ENCODE assay signal across 18 cellular contexts in the genomic region with DNA sequence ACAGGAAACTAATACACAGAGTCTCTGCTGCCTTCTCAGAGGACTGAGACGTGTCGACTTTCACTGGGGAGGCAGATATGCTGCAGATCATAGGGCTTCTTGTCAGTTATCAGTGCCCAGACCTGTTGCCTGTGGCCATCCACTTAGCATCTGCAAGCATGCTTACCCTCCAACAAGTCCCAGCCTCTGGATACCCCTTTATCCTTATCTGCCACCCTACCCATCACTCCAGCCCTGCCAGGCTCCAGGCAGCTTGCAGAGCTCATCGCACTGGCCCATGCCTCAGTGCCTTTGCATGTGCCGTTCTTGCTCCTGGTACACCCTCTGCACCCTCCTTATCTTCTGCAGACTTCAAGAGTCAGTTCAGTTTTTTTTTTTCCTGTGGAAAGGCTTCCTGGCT.
A peak's percentile ranks its signal among the peaks of the same experiment; 100 is the strongest.
DNase-seq lines count a peak whose midpoint lies in the region; ATAC-seq and TF ChIP-seq lines count a peak whose summit lies in the region.
"Had no signal": no experiment of that assay in that cellular context is flagged by ENCODE, and none has a peak within 500 bp of the region (broad histone marks: within the 10 kb centered on the region; RNA-seq: fewer than 3 reads in every experiment).

No MANE protein-coding gene starts in this region.

- H3K36me3 ChIP-seq in right atrium auricular region (no peaks in the 10 kb centered on the region), RWPE2 (ENCODE audit: low read depth) (no peaks in the 10 kb centered on the region)

- no peak overlapping the region for H3K4me3 Mint-ChIP-seq in osteocyte (ENCODE audit: unreplicated experiment)
- peak overlapping the region in 1 of 2 donors; percentile 11 for H3K4me3 Mint-ChIP-seq in activated T-cell treated with anti-CD3 and anti-CD28 coated beads, Interleukin-2, amount 50 U/mL, for 72 hours
- no peak overlapping the region for H3K4me3 Mint-ChIP-seq in activated CD8-positive, alpha-beta T cell treated with anti-CD3 and anti-CD28 coated beads, Interleukin-2, amount 10 ng/mL, durations not matched to agents 7 days and 5 days
- H3K4me3 Mint-ChIP-seq: CD4-positive, CD25-positive, alpha-beta regulatory T cell had no signal

- peaks cover 60% of the 10 kb centered on the region for H3K27me3 Mint-ChIP-seq in osteocyte (ENCODE audit: unreplicated experiment)
- peaks cover 63% of the 10 kb centered on the region for H3K27me3 Mint-ChIP-seq in activated T-cell treated with anti-CD3 and anti-CD28 coated beads, Interleukin-2, amount 50 U/mL, for 72 hours (ENCODE audit: low read depth)
- H3K27me3 Mint-ChIP-seq in activated CD8-positive, alpha-beta T cell treated with anti-CD3 and anti-CD28 coated beads, Interleukin-2, amount 10 ng/mL, durations not matched to agents 7 days and 5 days (ENCODE audit: low read depth), result peaks cover 65% of the 10 kb centered on the region

- H3K36me3 Mint-ChIP-seq in osteocyte (ENCODE audit: unreplicated experiment), result no peaks in the 10 kb centered on the region
- peaks cover 5 to 16% of the 10 kb centered on the region in 2 donors for H3K36me3 Mint-ChIP-seq in activated T-cell treated with anti-CD3 and anti-CD28 coated beads, Interleukin-2, amount 50 U/mL, for 72 hours (ENCODE audit: insufficient read depth in 2 of 2)
- H3K36me3 Mint-ChIP-seq in activated CD8-positive, alpha-beta T cell treated with anti-CD3 and anti-CD28 coated beads, Interleukin-2, amount 10 ng/mL, durations not matched to agents 7 days and 5 days (ENCODE audit: low read depth), result peaks cover 7% of the 10 kb centered on the region

- H3K27me3 ChIP-seq in right atrium auricular region (no peaks in the 10 kb centered on the region), RWPE2 (ENCODE audit: insufficient read depth, poor library complexity, severe bottlenecking) (no peaks in the 10 kb centered on the region)

- CTCF ChIA-PET in activated CD8-positive, alpha-beta T cell treated with anti-CD3 and anti-CD28 coated beads, Interleukin-2, amount 10 ng/mL, durations not matched to agents 7 days and 5 days (lab: Charles Lee), result interaction anchor here (0.7 to 1.1 kb wide), 2 partner anchors 13 to 314 kb away, joined by 3 read pairs; no protein-coding TSS in a partner anchor

- no peak overlapping the region for H3K27ac Mint-ChIP-seq in osteocyte (ENCODE audit: unreplicated experiment)
- no peak overlapping the region for H3K27ac Mint-ChIP-seq in activated T-cell treated with anti-CD3 and anti-CD28 coated beads, Interleukin-2, amount 50 U/mL, for 72 hours
- no peak overlapping the region for H3K27ac Mint-ChIP-seq in activated CD8-positive, alpha-beta T cell treated with anti-CD3 and anti-CD28 coated beads, Interleukin-2, amount 10 ng/mL, durations not matched to agents 7 days and 5 days

- TF ChIP-seq CTCF in right atrium auricular region (IDR thresholded peaks at IDR 0.05), result no peak
- no peak for TF ChIP-seq CTCF in RWPE2 (IDR thresholded peaks at IDR 0.05; ENCODE audit: poor library complexity, severe bottlenecking)
- TF ChIP-seq CTCF in osteocyte (IDR thresholded peaks at IDR 0.05), result no peak

- ATAC-seq in Right ventricle myocardium superior (ENCODE audit: poor library complexity) (no peak), RWPE2 (ENCODE audit: low read depth) (no peak), HG03039 (IDR thresholded peaks at IDR 0.05; ENCODE audit: unreplicated experiment) (no peak)
- no peak for ATAC-seq in activated T-cell treated with anti-CD3 and anti-CD28 coated beads, Interleukin-2, amount 50 U/mL, for 72 hours (replicated peaks in 1 of 2)
- no peak for ATAC-seq in activated CD8-positive, alpha-beta T cell treated with anti-CD3 and anti-CD28 coated beads, Interleukin-2, amount 10 ng/mL, durations not matched to agents 7 days and 5 days

- H3K4me1 ChIP-seq in right atrium auricular region (peaks cover 0 to 5% of the 10 kb centered on the region in 2 donors), RWPE2 (ENCODE audit: insufficient read depth, poor library complexity, severe bottlenecking) (no peaks in the 10 kb centered on the region)
- H3K4me1 ChIP-seq: Caco-2 had no signal

- DNase-seq in right atrium auricular region (ENCODE audit: low spot score), result peak; percentile 28
- DNase-seq in Right ventricle myocardium superior, result no peak
- peak; percentile 66 for DNase-seq in RWPE2 (ENCODE audit: low spot score)
- DNase-seq in osteocyte (ENCODE audit: extremely low spot score, unreplicated experiment), result peak; percentile 70
- DNase-seq in activated T-cell treated with anti-CD3 and anti-CD28 coated beads, Interleukin-2, amount 50 U/mL, for 72 hours, result no peak
- no peak for DNase-seq in activated CD8-positive, alpha-beta T cell treated with anti-CD3 and anti-CD28 coated beads, Interleukin-2, amount 10 ng/mL, durations not matched to agents 7 days and 5 days
- no peak for DNase-seq in LoVo (ENCODE audit: low spot score)
- DNase-seq: ACHN; AML-193; CD4-positive, CD25-positive, alpha-beta regulatory T cell; DMS153; H7; Kasumi-1; NCI-H187 treated with DMSO at 0.1 percent for 48 hours; NCI-H748 treated with DMSO at 0.1 percent for 48 hours; PC-9 had no signal

- H3K4me3 ChIP-seq in right atrium auricular region (no peak overlapping the region), RWPE2 (ENCODE audit: severe bottlenecking) (no peak overlapping the region)
- H3K4me3 ChIP-seq: PC-9 had no signal

- POLR2A ChIA-PET in activated CD8-positive, alpha-beta T cell treated with anti-CD3 and anti-CD28 coated beads, Interleukin-2, amount 10 ng/mL, durations not matched to agents 7 days and 5 days (lab: Charles Lee), result interaction anchor here (0.6 kb wide), 3 partner anchors 132 to 1999 kb away, joined by 3 to 4 read pairs (median 3); no protein-coding TSS in a partner anchor

- no peaks in the 10 kb centered on the region for H3K4me1 Mint-ChIP-seq in osteocyte (ENCODE audit: unreplicated experiment)
- peaks cover 61% of the 10 kb centered on the region for H3K4me1 Mint-ChIP-seq in activated T-cell treated with anti-CD3 and anti-CD28 coated beads, Interleukin-2, amount 50 U/mL, for 72 hours (ENCODE audit: low read depth)
- H3K4me1 Mint-ChIP-seq in activated CD8-positive, alpha-beta T cell treated with anti-CD3 and anti-CD28 coated beads, Interleukin-2, amount 10 ng/mL, durations not matched to agents 7 days and 5 days (ENCODE audit: low read depth), result peaks cover 44% of the 10 kb centered on the region

- H3K27ac ChIP-seq in right atrium auricular region, result no peak overlapping the region
- H3K27ac ChIP-seq in RWPE2 (ENCODE audit: poor library complexity, severe bottlenecking), result no peak overlapping the region

- intact Hi-C loops in Right ventricle myocardium superior (cut with DNase I), result no loop called here

- no peaks in the 10 kb centered on the region for H3K9me3 ChIP-seq in right atrium auricular region
- H3K9me3 ChIP-seq in RWPE2 (ENCODE audit: severe bottlenecking), result no peaks in the 10 kb centered on the region
- H3K9me3 ChIP-seq: Caco-2 had no signal

- no peaks in the 10 kb centered on the region for H3K9me3 Mint-ChIP-seq in osteocyte (ENCODE audit: unreplicated experiment)
- peaks cover 1 to 2% of the 10 kb centered on the region in 2 donors for H3K9me3 Mint-ChIP-seq in activated T-cell treated with anti-CD3 and anti-CD28 coated beads, Interleukin-2, amount 50 U/mL, for 72 hours
- H3K9me3 Mint-ChIP-seq in activated CD8-positive, alpha-beta T cell treated with anti-CD3 and anti-CD28 coated beads, Interleukin-2, amount 10 ng/mL, durations not matched to agents 7 days and 5 days (ENCODE audit: insufficient read depth), result no peaks in the 10 kb centered on the region
- H3K9me3 Mint-ChIP-seq: CD4-positive, CD25-positive, alpha-beta regulatory T cell had no signal

Comparison
In these comparisons a context has a peak if more than half of its experiments do, and no peak if none do; other contexts are left out.
1. DNase-seq: peak in right atrium auricular region (single experiment), RWPE2 (single experiment) and osteocyte (single experiment); none in Right ventricle myocardium superior (single experiment), activated T-cell treated with anti-CD3 and anti-CD28 coated beads, Interleukin-2, amount 50 U/mL, for 72 hours (0 of 2), activated CD8-positive, alpha-beta T cell treated with anti-CD3 and anti-CD28 coated beads, Interleukin-2, amount 10 ng/mL, durations not matched to agents 7 days and 5 days (single experiment) and LoVo (single experiment).